26 cellular contexts compared by ENCODE assay signal in the genomic region with DNA sequence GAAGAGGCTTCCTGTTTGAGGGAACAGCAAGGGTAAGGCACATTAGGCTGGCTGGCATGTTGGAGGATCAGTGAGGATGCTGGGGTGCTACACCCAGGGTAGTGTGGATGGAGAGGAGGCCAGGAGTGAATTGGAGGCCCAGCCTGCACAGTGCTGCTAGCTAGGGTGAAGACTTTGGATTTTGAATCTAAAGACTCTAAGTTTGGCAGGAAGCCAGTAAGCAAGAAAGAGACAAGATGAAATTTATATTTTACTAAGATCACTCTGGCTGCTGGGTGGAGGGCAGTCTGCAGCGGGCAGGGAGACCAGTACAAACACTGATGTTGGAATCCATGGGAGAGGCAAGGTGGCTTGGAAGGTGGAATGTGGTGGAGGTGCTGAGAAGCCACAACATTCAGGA. TPM values are rescaled to one million over a fixed set of nuclear protein-coding genes. Genes with fewer than 3 reads are reported as not detected.
DNase-seq lines count a peak whose midpoint lies in the region; ATAC-seq, FAIRE-seq and TF ChIP-seq lines count a peak whose summit lies in the region.
"Had no signal": no experiment of that assay in that cellular context is flagged by ENCODE, and none has a peak within 500 bp of the region (broad histone marks: within the 10 kb centered on the region; RNA-seq: fewer than 3 reads in every experiment).

No MANE protein-coding gene starts in this region.

- H3K27ac ChIP-seq in right atrium auricular region (peak overlapping the region; percentile 2 to 62), H1 (ENCODE audit: low read depth, low read length) (no peak overlapping the region), neuronal stem cell (replicated peaks; ENCODE audit: low read length) (no peak overlapping the region)
- H3K27ac ChIP-seq: upper lobe of left lung had no signal

- no peak overlapping the region for H3K4me3 Mint-ChIP-seq in nephron progenitor cell
- H3K4me3 Mint-ChIP-seq: activated CD4-positive, alpha-beta T cell treated with anti-CD3 and anti-CD28 coated beads for 36 hours; dendritic cell treated with granulocyte-macrophage colony-stimulating factor and Interleukin-4, amounts not matched to agents 40 ng/mL and 50 ng/mL, for 4 days; natural killer cell had no signal

- H3K4me1 ChIP-seq in right atrium auricular region (peaks cover 0 to 64% of the 10 kb centered on the region in 2 donors), H1 (replicated peaks in 1 of 4; ENCODE audit: control insufficient read depth in 3 of 4, insufficient read depth in 4 of 4, low read length in 3 of 4) (peaks cover 0 to 13% (median 6%) of the 10 kb centered on the region in 4 experiments; a peak in 6 of 7 replicates), neuronal stem cell (ENCODE audit: control insufficient read depth in 2 of 2, insufficient read depth in 1 of 2, low read depth in 1 of 2, low read length in 2 of 2) (peaks cover 8% of the 10 kb centered on the region in 2 donors)

- H3K4me3 ChIP-seq in right atrium auricular region (no peak overlapping the region), H1 (ENCODE audit: extremely low read depth in 1 of 4, insufficient read depth in 2 of 4, low read depth in 3 of 4, low read length in 4 of 4) (no peak overlapping the region), neuronal stem cell (ENCODE audit: low read length in 2 of 2) (no peak overlapping the region)
- H3K4me3 ChIP-seq: upper lobe of left lung had no signal

- no peak for TF ChIP-seq RAD21 in H1 (IDR thresholded peaks at IDR 0.05 in 1 of 2, conservative IDR thresholded peaks at IDR 0.05 in 1 of 2; ENCODE audit: low read depth in 2 of 2, low read length in 2 of 2)

- H3K36me3 ChIP-seq in right atrium auricular region (peaks cover 3% of the 10 kb centered on the region), H1 (ENCODE audit: control insufficient read depth in 2 of 4, insufficient read depth in 4 of 4, low read length in 3 of 4) (no peaks in the 10 kb centered on the region), neuronal stem cell (replicated peaks in 1 of 2; ENCODE audit: control insufficient read depth in 2 of 2, insufficient read depth in 2 of 2, low read length in 2 of 2) (peaks cover 16 to 52% of the 10 kb centered on the region in 2 donors)
- H3K36me3 ChIP-seq: upper lobe of left lung had no signal

- H4K20me1 ChIP-seq in H1 (replicated peaks in 1 of 2; ENCODE audit: control insufficient read depth in 1 of 2, insufficient read depth in 2 of 2, low read length in 2 of 2), result no peaks in the 10 kb centered on the region

- H4K5ac ChIP-seq in H1 (ENCODE audit: insufficient read length, low read depth, low read length), result no peak overlapping the region

- WGBS in H1 (ENCODE audit: extremely low coverage in 1 of 2, insufficient coverage in 1 of 2, insufficient read length in 1 of 2, insufficient replicate concordance in 2 of 2, low coverage in 1 of 2, low lambda C conversion rate in 2 of 2, missing lambda C conversion rate in 1 of 2), 2 experiments, result 94% methylated on average over 1 of the region's 1 CpG; no CpG with 5 or more reads in 1 of the 2 experiments
- WGBS in neuronal stem cell (ENCODE audit: extremely low coverage in 2 of 2, insufficient read length in 2 of 2, insufficient replicate concordance in 1 of 2), 2 donors, result no CpG with 5 or more reads among the region's 1 CpG

- H3K27ac Mint-ChIP-seq in nephron progenitor cell, result peak overlapping the region; percentile 0
- H3K27ac Mint-ChIP-seq: activated CD4-positive, alpha-beta T cell treated with anti-CD3 and anti-CD28 coated beads for 36 hours; dendritic cell treated with granulocyte-macrophage colony-stimulating factor and Interleukin-4, amounts not matched to agents 40 ng/mL and 50 ng/mL, for 4 days; natural killer cell had no signal

- TF ChIP-seq CTCF in right atrium auricular region (IDR thresholded peaks at IDR 0.05), result no peak
- TF ChIP-seq CTCF in H1 (IDR thresholded peaks at IDR 0.05; ENCODE audit: control extremely low read depth in 1 of 3, insufficient read depth in 1 of 3, low read depth in 1 of 3, low read length in 3 of 3), result no peak
- no peak for TF ChIP-seq CTCF in nephron progenitor cell (IDR thresholded peaks at IDR 0.05)

- H2BK20ac ChIP-seq in H1 (ENCODE audit: low read length), result no peak overlapping the region

- no peak overlapping the region for H2BK12ac ChIP-seq in H1 (ENCODE audit: low read depth, low read length)
- no peak overlapping the region for H2BK12ac ChIP-seq in neuronal stem cell (ENCODE audit: low read length)

- POLR2A ChIA-PET in H1 (lab: Charles Lee; ENCODE audit: partially characterized antibody), result no interaction called here

- no peaks in the 10 kb centered on the region for H3K9me3 ChIP-seq in right atrium auricular region
- no peaks in the 10 kb centered on the region for H3K9me3 ChIP-seq in H1 (ENCODE audit: insufficient read depth in 2 of 2, low read depth in 1 of 2, low read length in 1 of 2)
- H3K9me3 ChIP-seq in neuronal stem cell (replicated peaks in 1 of 2; ENCODE audit: control insufficient read depth in 2 of 2, insufficient read depth in 1 of 2, low read depth in 1 of 2, low read length in 2 of 2), result peaks cover 9 to 21% of the 10 kb centered on the region in 2 donors
- H3K9me3 ChIP-seq: upper lobe of left lung had no signal

- peak; percentile 18 for DNase-seq in right atrium auricular region (ENCODE audit: low spot score)
- no peak for DNase-seq in left cardiac atrium
- no peak for DNase-seq in H1 (ENCODE audit: low read depth in 1 of 2, low spot score in 2 of 2)
- no peak for DNase-seq in nephron progenitor cell
- DNase-seq in NCI-H1092 treated with DMSO at 0.1 percent for 48 hours (lab: John Stamatoyannopoulos, UW), result no peak
- no peak for DNase-seq in neuronal stem cell (ENCODE audit: low spot score)
- DNase-seq in GM19238 (ENCODE audit: insufficient read length, low spot score), result no peak
- no peak for DNase-seq in NOMO-1 treated with dmso at 0.1 percent for 144 hours (lab: John Stamatoyannopoulos, UW; ENCODE audit: unreplicated experiment)
- DNase-seq: ACHN; activated CD4-positive, alpha-beta T cell treated with anti-CD3 and anti-CD28 coated beads for 36 hours; activated naive CD4-positive, alpha-beta T cell treated with anti-CD3 and anti-CD28 coated beads, Interleukin-2, amount 50 U/mL, for 16 hours; activated T-cell treated with anti-CD3 and anti-CD28 coated beads, Interleukin-2, amount 50 U/mL, for 48 hours; DMS79; glutamatergic neuron; left colon; natural killer cell; NCI-H1436 treated with DMSO at 0.1 percent for 48 hours; NCI-H2171; NCI-H524; posterior cingulate gyrus; stimulated activated CD8-positive, alpha-beta memory T cell treated with anti-CD3 and anti-CD28 coated beads, Interleukin-4, amount 100 ng/mL, for 48 hours; upper lobe of left lung had no signal

- no peak for TF ChIP-seq EP300 in H1 (IDR thresholded peaks at IDR 0.05; ENCODE audit: borderline replicate concordance in 1 of 2, low read depth in 2 of 2, low read length in 2 of 2)

- no peaks in the 10 kb centered on the region for H3K23me2 ChIP-seq in H1 (ENCODE audit: low read depth, low read length)

- H3K9me3 Mint-ChIP-seq in nephron progenitor cell, result peaks cover 20% of the 10 kb centered on the region
- H3K9me3 Mint-ChIP-seq: dendritic cell treated with granulocyte-macrophage colony-stimulating factor and Interleukin-4, amounts not matched to agents 40 ng/mL and 50 ng/mL, for 4 days; natural killer cell had no signal

- no peak overlapping the region for H3K4me2 ChIP-seq in H1 (ENCODE audit: insufficient read depth in 1 of 2, low read depth in 2 of 2, low read length in 2 of 2)
- no peak overlapping the region for H3K4me2 ChIP-seq in neuronal stem cell (ENCODE audit: insufficient read depth, low read length, poor library complexity, severe bottlenecking)

- no peaks in the 10 kb centered on the region for H3K79me2 ChIP-seq in H1 (ENCODE audit: control insufficient read depth in 1 of 2, insufficient read depth in 2 of 2, low read length in 2 of 2)

- H2BK5ac ChIP-seq in H1 (ENCODE audit: low read depth, low read length) (no peak overlapping the region), neuronal stem cell (ENCODE audit: low read length) (no peak overlapping the region)

- H2BK15ac ChIP-seq in H1 (ENCODE audit: low read length) (peak overlapping the region; percentile 83; the same call in 1 of the 2 replicates), neuronal stem cell (ENCODE audit: low read length) (no peak overlapping the region)

- H3K79me1 ChIP-seq in H1 (ENCODE audit: low read depth, low read length) (no peaks in the 10 kb centered on the region), neuronal stem cell (ENCODE audit: low read depth, low read length) (peaks cover 2% of the 10 kb centered on the region)

- H3K18ac ChIP-seq in H1 (ENCODE audit: extremely low read depth, low read length), result no peak overlapping the region
- H3K18ac ChIP-seq in neuronal stem cell (ENCODE audit: low read length), result no peak overlapping the region

- H3K4ac ChIP-seq in H1 (replicated peaks; ENCODE audit: insufficient read length, low read depth, low read length) (no peak overlapping the region), neuronal stem cell (ENCODE audit: low read length) (no peak overlapping the region)

- FAIRE-seq in H1 (lab: Jason Lieb, UNC), result no peak
- FAIRE-seq: TTC549 had no signal

- H4K91ac ChIP-seq in H1 (replicated peaks; ENCODE audit: insufficient read length, low read length) (no peak overlapping the region), neuronal stem cell (ENCODE audit: low read depth, low read length, poor library complexity) (no peak overlapping the region)

- TF ChIP-seq POLR2A in H1 (IDR thresholded peaks at IDR 0.05; ENCODE audit: control extremely low read depth in 1 of 2, low read depth in 2 of 2, low read length in 2 of 2), result no peak

- H2AK5ac ChIP-seq in H1 (ENCODE audit: low read depth, low read length) (peak overlapping the region; percentile 26; the same call in 1 of the 2 replicates), neuronal stem cell (ENCODE audit: low read depth, low read length) (no peak overlapping the region)

- no peak overlapping the region for H4K8ac ChIP-seq in H1 (ENCODE audit: extremely low read depth, insufficient read depth, low read length)
- H4K8ac ChIP-seq in neuronal stem cell (ENCODE audit: low read depth, low read length), result no peak overlapping the region

- H3K27me3 ChIP-seq in right atrium auricular region (no peaks in the 10 kb centered on the region), H1 (replicated peaks in 1 of 4; ENCODE audit: control insufficient read depth in 3 of 4, extremely low read depth in 1 of 4, insufficient read depth in 3 of 4, low read length in 3 of 4) (no peaks in the 10 kb centered on the region), neuronal stem cell (ENCODE audit: control insufficient read depth in 3 of 3, insufficient read depth in 3 of 3, low read depth in 1 of 3, low read length in 3 of 3) (no peaks in the 10 kb centered on the region)
- H3K27me3 ChIP-seq: upper lobe of left lung had no signal

- H2AFZ ChIP-seq in H1 (ENCODE audit: low read length), result no peak overlapping the region
- H2AFZ ChIP-seq in neuronal stem cell (ENCODE audit: low read length), result no peak overlapping the region

- H3K27me3 Mint-ChIP-seq in nephron progenitor cell (ENCODE audit: low read depth, poor library complexity), result no peaks in the 10 kb centered on the region
- H3K27me3 Mint-ChIP-seq: activated CD4-positive, alpha-beta T cell treated with anti-CD3 and anti-CD28 coated beads for 36 hours had no signal

- intact Hi-C loops in left cardiac atrium (cut with DNase I), result no loop called here

- CTCF ChIA-PET in H1 (lab: Charles Lee; ENCODE audit: partially characterized antibody), result interaction anchor here (0.6 to 2.2 kb wide), 9 partner anchors 9 to 144 kb away, joined by 3 to 14 read pairs (median 4); no protein-coding TSS in a partner anchor

- ATAC-seq in left cardiac atrium, result no peak
- ATAC-seq: activated CD4-positive, alpha-beta T cell treated with anti-CD3 and anti-CD28 coated beads for 36 hours; HCT116; left colon; natural killer cell; Panc1 had no signal

- H2BK120ac ChIP-seq in H1 (replicated peaks; ENCODE audit: low read depth, low read length), result no peak overlapping the region
- no peak overlapping the region for H2BK120ac ChIP-seq in neuronal stem cell (ENCODE audit: low read depth, low read length)

- peaks cover 41% of the 10 kb centered on the region for H3K4me1 Mint-ChIP-seq in nephron progenitor cell
- H3K4me1 Mint-ChIP-seq: natural killer cell had no signal

- H3K56ac ChIP-seq in H1 (replicated peaks; ENCODE audit: insufficient read length, low read depth, low read length), result no peak overlapping the region

- no peak overlapping the region for H3K23ac ChIP-seq in H1 (ENCODE audit: insufficient read length)
- H3K23ac ChIP-seq in neuronal stem cell (ENCODE audit: low read depth, low read length, poor library complexity), result no peak overlapping the region

- H3K36me3 Mint-ChIP-seq in nephron progenitor cell (ENCODE audit: low read depth), result peaks cover 35% of the 10 kb centered on the region
- H3K36me3 Mint-ChIP-seq: natural killer cell had no signal

- no peak overlapping the region for H3K14ac ChIP-seq in H1 (ENCODE audit: insufficient read length)
- H3K14ac ChIP-seq in neuronal stem cell (ENCODE audit: low read length), result no peak overlapping the region

- H3K9ac ChIP-seq in H1 (replicated peaks in 1 of 4; ENCODE audit: extremely low read depth in 1 of 4, low read depth in 3 of 4, low read length in 3 of 4) (no peak overlapping the region), neuronal stem cell (ENCODE audit: low read depth, low read length, poor library complexity) (no peak overlapping the region)

RNA-seq across cellular contexts. Expression of gene TSPAN18, which starts 43.6 kb away (rescaled TPM):
- 10 to 100 TPM; 76.3 to 79.3 TPM for total RNA-seq in right atrium auricular region
- 100 to 1,000 TPM; 152 to 166 TPM for total RNA-seq in left cardiac atrium
- total RNA-seq in H1 (2021; fragmentation: NEBNext Ultra II Directional; extraction: Animal tissue kit (Norgen Biotek cat#: 25700)), result 8.8 and 10.2 TPM in 2 replicates
- polyA plus RNA-seq in H1 (2011; rRNA removed), result 5.2 and 7.0 TPM in 2 replicates
- 2.8 TPM for polyA plus RNA-seq in H1 (2011; cell fraction: cytosol; rRNA removed)
- polyA plus RNA-seq in H1 (2011; cell fraction: nucleus; rRNA removed), result 5.7 TPM
- polyA plus RNA-seq in H1 (2012, experiment 1 of 2), result 9.6 to 10.3 TPM (median 10.0 TPM) in 4 replicates
- polyA plus RNA-seq in H1 (2012, experiment 2 of 2), result 8.6 TPM
- 14.5 TPM for polyA plus RNA-seq in H1 (2013, experiment 1 of 2)
- polyA plus RNA-seq in H1 (2013, experiment 2 of 2), result 15.6 TPM
- polyA minus RNA-seq in H1 (2011; rRNA and poly(A)+ RNA removed), result 4.0 and 5.8 TPM in 2 replicates
- 2.6 TPM for polyA minus RNA-seq in H1 (2011; cell fraction: cytosol; rRNA and poly(A)+ RNA removed)
- polyA minus RNA-seq in H1 (2011; cell fraction: nucleus; rRNA and poly(A)+ RNA removed), result 6.3 TPM
- 144 TPM for polyA plus RNA-seq in neuronal stem cell (2013, experiment 1 of 2)
- 146 TPM for polyA plus RNA-seq in neuronal stem cell (2013, experiment 2 of 2)

Comparison
In these comparisons a context has a peak if more than half of its experiments do, and no peak if none do; other contexts are left out.
1. H3K27ac ChIP-seq: peak in right atrium auricular region (2 of 2); none in H1 (single experiment) and neuronal stem cell (single experiment).